Comparison of ENCODE assay signal across 8 cellular contexts in the genomic region with DNA sequence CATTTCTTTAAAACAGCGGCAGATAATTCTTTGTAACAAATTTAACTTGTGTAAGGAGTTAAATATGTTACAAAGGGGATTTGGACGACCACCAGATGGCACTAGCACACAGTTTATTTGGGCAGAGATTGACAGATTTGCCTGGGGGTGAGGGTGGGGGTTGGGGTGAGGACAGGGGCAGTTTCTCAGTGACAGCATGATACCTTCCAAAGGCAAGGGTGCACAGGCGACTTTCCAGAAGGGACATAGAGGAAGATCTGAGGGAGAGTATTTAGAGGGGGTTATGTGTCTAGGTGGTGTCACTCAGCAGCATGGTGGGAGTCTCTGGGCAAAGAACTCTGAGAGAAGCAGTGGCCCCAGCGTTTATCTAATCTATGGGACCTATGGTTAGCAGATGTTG. TPM values are rescaled to one million over a fixed set of nuclear protein-coding genes. Genes with fewer than 3 reads are reported as not detected.
DNase-seq lines count a peak whose midpoint lies in the region; ATAC-seq and TF ChIP-seq lines count a peak whose summit lies in the region.

No MANE protein-coding gene starts in this region.

- H3K9me3 ChIP-seq in BE2C (no peaks in the 10 kb centered on the region), Loucy (ENCODE audit: insufficient read depth, low read depth, low read length) (no peaks in the 10 kb centered on the region), WERI-Rb-1 (ENCODE audit: severe bottlenecking) (no peaks in the 10 kb centered on the region)

- no peak overlapping the region for H3K9ac ChIP-seq in Loucy (ENCODE audit: low read depth, low read length, poor library complexity, severe bottlenecking)
- H3K9ac ChIP-seq in mesendoderm (ENCODE audit: low read length) = no peak overlapping the region

- no peak overlapping the region for H3K4me2 ChIP-seq in Loucy (ENCODE audit: low read depth, low read length, poor library complexity, severe bottlenecking)
- no peak overlapping the region for H3K4me2 ChIP-seq in mesendoderm (ENCODE audit: low read length)

- H3K36me3 ChIP-seq in BE2C (no peaks in the 10 kb centered on the region), Loucy (ENCODE audit: insufficient read depth, low read length) (no peaks in the 10 kb centered on the region), WERI-Rb-1 (no peaks in the 10 kb centered on the region), mesendoderm (ENCODE audit: control insufficient read depth, insufficient read depth, low read length) (no peaks in the 10 kb centered on the region)

- H3K27me3 Mint-ChIP-seq in stimulated activated naive CD8-positive, alpha-beta T cell treated with anti-CD3 and anti-CD28 coated beads, Interleukin-15, amount 100 ng/mL, for 72 hours = peaks cover 2% of the 10 kb centered on the region

- H3K18ac ChIP-seq in mesendoderm (ENCODE audit: low read length) = peak overlapping the region; percentile 75

- no peaks in the 10 kb centered on the region for H3K4me1 Mint-ChIP-seq in stimulated activated naive CD8-positive, alpha-beta T cell treated with anti-CD3 and anti-CD28 coated beads, Interleukin-15, amount 100 ng/mL, for 72 hours

- no peak overlapping the region for H2BK15ac ChIP-seq in mesendoderm (replicated peaks; ENCODE audit: low read depth)

- no peak overlapping the region for H3K27ac Mint-ChIP-seq in stimulated activated naive CD8-positive, alpha-beta T cell treated with anti-CD3 and anti-CD28 coated beads, Interleukin-15, amount 100 ng/mL, for 72 hours

- no peak overlapping the region for H3K4me3 ChIP-seq in BE2C (ENCODE audit: low read depth, low read length)
- no peak overlapping the region for H3K4me3 ChIP-seq in Loucy (ENCODE audit: low read length, poor library complexity, severe bottlenecking)
- H3K4me3 ChIP-seq in WERI-Rb-1 (ENCODE audit: low read depth, low read length) = no peak overlapping the region
- H3K4me3 ChIP-seq in mesendoderm (ENCODE audit: low read length) = no peak overlapping the region

- no peak overlapping the region for H2BK5ac ChIP-seq in mesendoderm (ENCODE audit: low read length)

- DNase-seq in BE2C = peak; percentile 78
- DNase-seq in WERI-Rb-1 = peak; percentile 85
- DNase-seq in dermis blood vessel endothelial cell = peak; percentile 81
- DNase-seq in mesendoderm = peak; percentile 78
- peak; percentile 27 to 52 for DNase-seq in stimulated activated naive CD8-positive, alpha-beta T cell treated with anti-CD3 and anti-CD28 coated beads, Interleukin-15, amount 100 ng/mL, for 72 hours
- DNase-seq in NCI-H774 (lab: John Stamatoyannopoulos, UW) = no peak

- TF ChIP-seq CTCF in BE2C (IDR thresholded peaks at IDR 0.05; ENCODE audit: low read depth, low read length) (peak; percentile 67), Loucy (conservative IDR thresholded peaks at IDR 0.05; ENCODE audit: low read length) (peak; percentile 91), WERI-Rb-1 (IDR thresholded peaks at IDR 0.05; ENCODE audit: low read depth, low read length) (peak; percentile 57)

- no peak overlapping the region for H3K27ac ChIP-seq in WERI-Rb-1
- no peak overlapping the region for H3K27ac ChIP-seq in mesendoderm (ENCODE audit: low read depth, low read length)

- no peak overlapping the region for H3K4me3 Mint-ChIP-seq in stimulated activated naive CD8-positive, alpha-beta T cell treated with anti-CD3 and anti-CD28 coated beads, Interleukin-15, amount 100 ng/mL, for 72 hours

- no peaks in the 10 kb centered on the region for H4K20me1 ChIP-seq in Loucy (ENCODE audit: insufficient read depth, low read length, poor library complexity, severe bottlenecking)

- H3K4ac ChIP-seq in mesendoderm (ENCODE audit: low read depth, low read length) = no peak overlapping the region

- H3K27me3 ChIP-seq in BE2C (peaks cover 18% of the 10 kb centered on the region; the same call in 1 of the 2 replicates), Loucy (ENCODE audit: insufficient read depth, low read length, poor library complexity, severe bottlenecking) (no peaks in the 10 kb centered on the region), WERI-Rb-1 (ENCODE audit: insufficient read depth, low read depth, severe bottlenecking) (no peaks in the 10 kb centered on the region), mesendoderm (ENCODE audit: insufficient read depth, low read length, poor library complexity) (no peaks in the 10 kb centered on the region)

- no peak overlapping the region for H3K23ac ChIP-seq in mesendoderm (ENCODE audit: low read length)

- H3K9me3 Mint-ChIP-seq in stimulated activated naive CD8-positive, alpha-beta T cell treated with anti-CD3 and anti-CD28 coated beads, Interleukin-15, amount 100 ng/mL, for 72 hours = no peaks in the 10 kb centered on the region

- no peak overlapping the region for H4K8ac ChIP-seq in mesendoderm (ENCODE audit: low read depth, low read length)

- no peaks in the 10 kb centered on the region for H3K79me2 ChIP-seq in Loucy (ENCODE audit: insufficient read depth, low read length)
- H3K79me2 ChIP-seq in mesendoderm (ENCODE audit: control insufficient read depth, insufficient read depth, low read length) = no peaks in the 10 kb centered on the region

- H3K9me2 ChIP-seq in Loucy (replicated peaks; ENCODE audit: low read depth, low read length) = no peaks in the 10 kb centered on the region

- no peak overlapping the region for H2AFZ ChIP-seq in Loucy (ENCODE audit: low read length)

- no peak overlapping the region for H4K5ac ChIP-seq in mesendoderm (ENCODE audit: low read length)

- ATAC-seq in GM18870 (IDR thresholded peaks at IDR 0.05; ENCODE audit: unreplicated experiment) = peak; percentile 48
- peak; percentile 67 for ATAC-seq in stimulated activated naive CD8-positive, alpha-beta T cell treated with anti-CD3 and anti-CD28 coated beads, Interleukin-15, amount 100 ng/mL, for 72 hours

- no peak overlapping the region for H2BK120ac ChIP-seq in mesendoderm (ENCODE audit: low read depth, low read length)

- H3K56ac ChIP-seq in mesendoderm (ENCODE audit: low read length) = no peak overlapping the region

- H3F3A ChIP-seq in Loucy (ENCODE audit: low read depth) = no peaks in the 10 kb centered on the region

- no CpG with 5 or more reads among the region's 4 CpGs for WGBS in mesendoderm (ENCODE audit: extremely low coverage, insufficient coverage, low lambda C conversion rate)

- H3K4me1 ChIP-seq in BE2C = no peaks in the 10 kb centered on the region
- no peaks in the 10 kb centered on the region for H3K4me1 ChIP-seq in Loucy (ENCODE audit: insufficient read depth, low read length, poor library complexity, severe bottlenecking)
- no peaks in the 10 kb centered on the region for H3K4me1 ChIP-seq in mesendoderm (ENCODE audit: control insufficient read depth, low read depth, low read length)

- no peaks in the 10 kb centered on the region for H3K79me1 ChIP-seq in mesendoderm (ENCODE audit: low read length)

- no peak overlapping the region for H2AK5ac ChIP-seq in mesendoderm (ENCODE audit: low read length)

RNA-seq across cellular contexts. Expression of a gene that starts 9.6 kb away (rescaled TPM):
- polyA plus RNA-seq in BE2C (2012; ENCODE audit: insufficient read depth, insufficient read length, low read depth) = 49.0 TPM
- 27.3 and 32.5 TPM in 2 replicates for total RNA-seq in dermis blood vessel endothelial cell
- 106 TPM for polyA plus RNA-seq in mesendoderm (2013, experiment 1 of 2)
- 111 TPM for polyA plus RNA-seq in mesendoderm (2013, experiment 2 of 2)

RNA-seq across cellular contexts. Expression of a gene that starts 11.4 kb away (rescaled TPM):
- not detected for polyA plus RNA-seq in BE2C (2012; ENCODE audit: insufficient read depth, insufficient read length, low read depth)
- total RNA-seq in dermis blood vessel endothelial cell = not detected in 2 replicates
- polyA plus RNA-seq in mesendoderm (2013, experiment 1 of 2) = not detected
- not detected for polyA plus RNA-seq in mesendoderm (2013, experiment 2 of 2)
